Comparison of ENCODE assay signal across 35 cellular contexts in genomic region chr9:1575939-1576338, GRCh38.
"Had no signal": no experiment of that assay in that cellular context is flagged by ENCODE, and none has a peak within 500 bp of the region (broad histone marks: within the 10 kb centered on the region; RNA-seq: fewer than 3 reads in every experiment).

No MANE protein-coding gene starts in this region.

- ATAC-seq: activated CD8-positive, alpha-beta T cell treated with anti-CD3 and anti-CD28 coated beads for 36 hours; activated naive CD4-positive, alpha-beta T cell treated with anti-CD3 and anti-CD28 coated beads, Interleukin-2, amount 50 U/mL, for 72 hours; activated T-cell treated with anti-CD3 and anti-CD28 coated beads, Interleukin-2, amount 50 U/mL, for 4 hours; activated T-cell treated with anti-CD3 and anti-CD28 coated beads, Interleukin-2, amount 50 U/mL, for 72 hours; activated T-helper 17 cell treated with anti-CD3 and anti-CD28 coated beads, Interleukin-2, amount 50 U/mL, for 72 hours; body of pancreas had no signal

- H3K4me1 Mint-ChIP-seq: activated B cell treated with CpG ODN at 0.5 μM for 24 hours; activated CD4-positive, alpha-beta T cell treated with anti-CD3 and anti-CD28 coated beads, Interleukin-2, amount 10 ng/mL, durations not matched to agents 24 days and 14 days; activated naive CD8-positive, alpha-beta T cell treated with anti-CD3 and anti-CD28 coated beads for 36 hours; activated T-helper 17 cell treated with anti-CD3 and anti-CD28 coated beads, Interleukin-2, amount 50 U/mL, for 72 hours had no signal

- H3K9me3 Mint-ChIP-seq: activated B cell treated with CpG ODN at 0.5 μM for 24 hours; activated CD4-positive, alpha-beta memory T cell treated with anti-CD3 and anti-CD28 coated beads for 36 hours; activated CD8-positive, alpha-beta T cell treated with anti-CD3 and anti-CD28 coated beads for 36 hours; activated T-cell treated with anti-CD3 and anti-CD28 coated beads, Interleukin-2, amount 50 U/mL, for 72 hours; activated T-helper 1 cell treated with anti-CD3 and anti-CD28 coated beads, Interleukin-12 subunit alpha, Interleukin-12 subunit beta, Interleukin-2, Interleukin-4 antibody, amounts not matched to agents 30 ng/mL and 10 ng/mL and 1 ng/mL, durations not matched to agents 14 hours and 24 hours and 36 hours; activated T-helper 17 cell treated with anti-CD3 and anti-CD28 coated beads, Interleukin-2, amount 50 U/mL, for 72 hours; T-helper 1 cell treated with Interleukin-12 subunit alpha and Interleukin-12 subunit beta and Interleukin-4 antibody, amounts not matched to agents 30 μg/mL and 1 μg/mL, for 36 hours had no signal

- H3K4me3 ChIP-seq: adrenal gland, body of pancreas, breast epithelium had no signal

- H3K9me3 ChIP-seq: adrenal gland, body of pancreas, breast epithelium had no signal

- H3K27me3 Mint-ChIP-seq: activated B cell treated with CpG ODN at 0.5 μM for 24 hours; activated CD4-positive, alpha-beta T cell treated with anti-CD3 and anti-CD28 coated beads, Interleukin-2, amount 10 ng/mL, durations not matched to agents 24 days and 14 days; activated CD8-positive, alpha-beta T cell treated with anti-CD3 and anti-CD28 coated beads for 36 hours; activated naive CD8-positive, alpha-beta T cell treated with anti-CD3 and anti-CD28 coated beads for 36 hours had no signal

- DNase-seq: activated B cell treated with CpG ODN at 0.5 μM for 24 hours; activated CD4-positive, alpha-beta memory T cell treated with anti-CD3 and anti-CD28 coated beads for 36 hours; activated CD4-positive, alpha-beta T cell treated with anti-CD3 and anti-CD28 coated beads for 4 hours; activated CD4-positive, alpha-beta T cell treated with anti-CD3 and anti-CD28 coated beads, Interleukin-2, amount 10 ng/mL, durations not matched to agents 24 days and 14 days; activated CD4-positive, alpha-beta T cell treated with anti-CD3 and anti-CD28 coated beads, Interleukin-2, amount 50 U/mL, for 1 hour; activated CD4-positive, alpha-beta T cell treated with anti-CD3 and anti-CD28 coated beads, Interleukin-2, amount 50 U/mL, for 4 hours; activated CD4-positive, CD25-positive, alpha-beta regulatory T cell treated with anti-CD3 and anti-CD28 coated beads, Interleukin-2, amount 50 U/mL, for 72 hours; activated CD8-positive, alpha-beta memory T cell treated with anti-CD3 and anti-CD28 coated beads, Interleukin-2, amount 50 U/mL, for 4 hours; activated CD8-positive, alpha-beta T cell treated with anti-CD3 and anti-CD28 coated beads for 36 hours; activated effector memory CD4-positive, alpha-beta T cell treated with anti-CD3 and anti-CD28 coated beads, Interleukin-2, amount 50 U/mL, for 16 hours; activated gamma-delta T cell treated with Interleukin-2 at 50 U/mL for 16 hours; activated naive CD4-positive, alpha-beta T cell; activated naive CD4-positive, alpha-beta T cell treated with anti-CD3 and anti-CD28 coated beads for 36 hours; activated naive CD4-positive, alpha-beta T cell treated with anti-CD3 and anti-CD28 coated beads, Interleukin-2, amount 50 U/mL, for 16 hours; activated naive CD8-positive, alpha-beta T cell treated with anti-CD3 and anti-CD28 coated beads for 36 hours; activated T-cell treated with anti-CD3 and anti-CD28 coated beads for 4 hours; activated T-cell treated with anti-CD3 and anti-CD28 coated beads, Interleukin-2, amount 50 U/mL, for 1 hour; activated T-cell treated with anti-CD3 and anti-CD28 coated beads, Interleukin-2, amount 50 U/mL, for 4 hours; activated T-cell treated with anti-CD3 and anti-CD28 coated beads, Interleukin-2, amount 50 U/mL, for 72 hours; adrenal gland; amniotic stem cell; body of pancreas; brain microvascular endothelial cell; central memory CD4-positive, alpha-beta T cell; SW 1271; T-helper 1 cell; T-helper 2 cell; T-helper 9 cell had no signal

- H3K4me1 ChIP-seq: adrenal gland, body of pancreas, breast epithelium had no signal

- H3K27me3 ChIP-seq: adrenal gland, body of pancreas, brain microvascular endothelial cell, breast epithelium had no signal

- H3K27ac ChIP-seq: adrenal gland, body of pancreas, brain microvascular endothelial cell, breast epithelium, VCaP had no signal

- H3K36me3 Mint-ChIP-seq: activated CD4-positive, alpha-beta memory T cell treated with anti-CD3 and anti-CD28 coated beads for 36 hours; activated naive CD4-positive, alpha-beta T cell treated with anti-CD3 and anti-CD28 coated beads, Interleukin-2, amount 50 U/mL, for 72 hours; activated naive CD8-positive, alpha-beta T cell treated with anti-CD3 and anti-CD28 coated beads for 36 hours had no signal

- H3K36me3 ChIP-seq: adrenal gland, brain microvascular endothelial cell, breast epithelium had no signal

- H3K27ac Mint-ChIP-seq: activated B cell treated with CpG ODN at 0.5 μM for 24 hours; activated CD4-positive, alpha-beta memory T cell treated with anti-CD3 and anti-CD28 coated beads for 36 hours; activated CD4-positive, alpha-beta T cell treated with anti-CD3 and anti-CD28 coated beads, Interleukin-2, amount 10 ng/mL, durations not matched to agents 24 days and 14 days; activated CD8-positive, alpha-beta T cell treated with anti-CD3 and anti-CD28 coated beads for 36 hours; activated naive CD4-positive, alpha-beta T cell treated with anti-CD3 and anti-CD28 coated beads for 36 hours; activated naive CD4-positive, alpha-beta T cell treated with anti-CD3 and anti-CD28 coated beads, Interleukin-2, amount 50 U/mL, for 72 hours; activated naive CD8-positive, alpha-beta T cell treated with anti-CD3 and anti-CD28 coated beads for 36 hours; activated T-cell treated with anti-CD3 and anti-CD28 coated beads, Interleukin-2, amount 50 U/mL, for 72 hours; activated T-helper 1 cell treated with anti-CD3 and anti-CD28 coated beads, Interleukin-12 subunit alpha, Interleukin-12 subunit beta, Interleukin-2, Interleukin-4 antibody, amounts not matched to agents 30 ng/mL and 10 ng/mL and 1 ng/mL, durations not matched to agents 14 hours and 24 hours and 36 hours; activated T-helper 17 cell treated with anti-CD3 and anti-CD28 coated beads, Interleukin-2, amount 50 U/mL, for 72 hours; T-helper 1 cell treated with Interleukin-12 subunit alpha and Interleukin-12 subunit beta and Interleukin-4 antibody, amounts not matched to agents 30 μg/mL and 1 μg/mL, for 36 hours; T-helper 2 cell treated with Interferon-gamma antibody and Interleukin-4, amounts not matched to agents 5 μg/mL and 100 μg/mL, for 36 hours had no signal

- H3K4me3 Mint-ChIP-seq: activated B cell treated with CpG ODN at 0.5 μM for 24 hours; activated CD4-positive, alpha-beta memory T cell treated with anti-CD3 and anti-CD28 coated beads for 36 hours; activated CD4-positive, alpha-beta T cell treated with anti-CD3 and anti-CD28 coated beads, Interleukin-2, amount 10 ng/mL, durations not matched to agents 24 days and 14 days; activated CD8-positive, alpha-beta T cell treated with anti-CD3 and anti-CD28 coated beads for 36 hours; activated naive CD4-positive, alpha-beta T cell treated with anti-CD3 and anti-CD28 coated beads for 36 hours; activated naive CD8-positive, alpha-beta T cell treated with anti-CD3 and anti-CD28 coated beads for 36 hours; activated T-cell treated with anti-CD3 and anti-CD28 coated beads, Interleukin-2, amount 50 U/mL, for 4 hours; activated T-cell treated with anti-CD3 and anti-CD28 coated beads, Interleukin-2, amount 50 U/mL, for 72 hours; activated T-helper 1 cell treated with anti-CD3 and anti-CD28 coated beads, Interleukin-12 subunit alpha, Interleukin-12 subunit beta, Interleukin-2, Interleukin-4 antibody, amounts not matched to agents 30 ng/mL and 10 ng/mL and 1 ng/mL, durations not matched to agents 14 hours and 24 hours and 36 hours; activated T-helper 17 cell treated with anti-CD3 and anti-CD28 coated beads, Interleukin-2, amount 50 U/mL, for 72 hours; T-helper 1 cell treated with Interleukin-12 subunit alpha and Interleukin-12 subunit beta and Interleukin-4 antibody, amounts not matched to agents 30 μg/mL and 1 μg/mL, for 36 hours; T-helper 2 cell treated with Interferon-gamma antibody and Interleukin-4, amounts not matched to agents 5 μg/mL and 100 μg/mL, for 36 hours had no signal
